Comparison of ENCODE assay signal across 14 cellular contexts in genomic region chr13:47216176-47216822, GRCh38.
A peak's percentile ranks its signal among the peaks of the same experiment; 100 is the strongest.
DNase-seq lines count a peak whose midpoint lies in the region; ATAC-seq, FAIRE-seq and TF ChIP-seq lines count a peak whose summit lies in the region.
"Had no signal": no experiment of that assay in that cellular context is flagged by ENCODE, and none has a peak within 500 bp of the region (broad histone marks: within the 10 kb centered on the region; RNA-seq: fewer than 3 reads in every experiment).

No MANE protein-coding gene starts in this region.

- H3K36me3 Mint-ChIP-seq in nephron progenitor cell (ENCODE audit: low read depth), result no peaks in the 10 kb centered on the region
- H3K36me3 Mint-ChIP-seq: activated naive CD4-positive, alpha-beta T cell treated with anti-CD3 and anti-CD28 coated beads, Interleukin-2, amount 50 U/mL, for 72 hours had no signal

- H3K4me3 ChIP-seq in AG10803 (ENCODE audit: low read length) (no peak overlapping the region), SJCRH30 (peak overlapping the region; percentile 19; the same call in 1 of the 2 replicates)
- H3K4me3 ChIP-seq: BLaER1, K562 had no signal

- no peak for ATAC-seq in GM18907 (IDR thresholded peaks at IDR 0.05; ENCODE audit: unreplicated experiment)
- ATAC-seq: activated naive CD4-positive, alpha-beta T cell treated with anti-CD3 and anti-CD28 coated beads, Interleukin-2, amount 50 U/mL, for 72 hours; K562 had no signal

- H3K9me3 Mint-ChIP-seq in nephron progenitor cell, result peaks cover 3% of the 10 kb centered on the region
- H3K9me3 Mint-ChIP-seq: activated CD4-positive, alpha-beta T cell treated with anti-CD3 and anti-CD28 coated beads, Interleukin-2, amount 10 ng/mL, durations not matched to agents 7 days and 5 days had no signal

- peaks cover 3% of the 10 kb centered on the region for H3K4me1 Mint-ChIP-seq in nephron progenitor cell
- H3K4me1 Mint-ChIP-seq: activated CD4-positive, alpha-beta T cell treated with anti-CD3 and anti-CD28 coated beads, Interleukin-2, amount 10 ng/mL, durations not matched to agents 7 days and 5 days had no signal

- in situ Hi-C loops in GM13976 (cut with MboI; ENCODE audit: low sequenced_read_pairs, unreplicated experiment), result no loop called here

- TF ChIP-seq POLR2A in H54 (IDR thresholded peaks at IDR 0.05; ENCODE audit: low read depth, low read length), result no peak

- H3K4me1 ChIP-seq in SJCRH30, result peaks cover 26% of the 10 kb centered on the region
- H3K4me1 ChIP-seq: BLaER1 had no signal

- H3K27ac Mint-ChIP-seq in nephron progenitor cell, result no peak overlapping the region
- H3K27ac Mint-ChIP-seq: activated CD4-positive, alpha-beta T cell treated with anti-CD3 and anti-CD28 coated beads, Interleukin-2, amount 10 ng/mL, durations not matched to agents 7 days and 5 days; activated naive CD4-positive, alpha-beta T cell treated with anti-CD3 and anti-CD28 coated beads, Interleukin-2, amount 50 U/mL, for 72 hours had no signal

- peaks cover 2% of the 10 kb centered on the region for H3K27me3 Mint-ChIP-seq in nephron progenitor cell (ENCODE audit: low read depth, poor library complexity)
- H3K27me3 Mint-ChIP-seq: activated CD4-positive, alpha-beta T cell treated with anti-CD3 and anti-CD28 coated beads, Interleukin-2, amount 10 ng/mL, durations not matched to agents 7 days and 5 days had no signal

- no peak overlapping the region for H3K4me3 Mint-ChIP-seq in nephron progenitor cell
- H3K4me3 Mint-ChIP-seq: activated CD4-positive, alpha-beta T cell treated with anti-CD3 and anti-CD28 coated beads, Interleukin-2, amount 10 ng/mL, durations not matched to agents 7 days and 5 days had no signal

- peak overlapping the region; percentile 92 for H3K27ac ChIP-seq in SJCRH30
- H3K27ac ChIP-seq: BLaER1 had no signal

- TF ChIP-seq CTCF in AG10803 (conservative IDR thresholded peaks at IDR 0.05; ENCODE audit: low read length), result no peak
- TF ChIP-seq CTCF in GM13976 (IDR thresholded peaks at IDR 0.05; ENCODE audit: borderline replicate concordance, control extremely low read depth, extremely low read depth, insufficient read depth, missing control alignments), result no peak
- no peak for TF ChIP-seq CTCF in nephron progenitor cell (IDR thresholded peaks at IDR 0.05)

- no peaks in the 10 kb centered on the region for H3K27me3 ChIP-seq in SJCRH30
- H3K27me3 ChIP-seq: BLaER1 had no signal

- no peaks in the 10 kb centered on the region for H3K9me3 ChIP-seq in SJCRH30 (replicated peaks)
- H3K9me3 ChIP-seq: BLaER1 had no signal

- DNase-seq in AG10803 (ENCODE audit: low read depth), result peak; percentile 55
- DNase-seq in H54 (ENCODE audit: insufficient read length, low spot score), result no peak
- peak in 1 of 2 experiments; percentile 25 for DNase-seq in SJCRH30
- DNase-seq in glomerular visceral epithelial cell (ENCODE audit: extremely low spot score), result peak; percentile 56
- DNase-seq in GM13976 (ENCODE audit: low spot score), result no peak
- no peak for DNase-seq in ecto neural progenitor cell (ENCODE audit: low spot score)
- DNase-seq in nephron progenitor cell, result no peak
- DNase-seq: activated CD4-positive, alpha-beta T cell treated with anti-CD3 and anti-CD28 coated beads, Interleukin-2, amount 10 ng/mL, durations not matched to agents 7 days and 5 days; dermis blood vessel endothelial cell; NCI-H446 treated with DMSO at 0.1 percent for 48 hours had no signal

- no peaks in the 10 kb centered on the region for H3K36me3 ChIP-seq in SJCRH30
- H3K36me3 ChIP-seq: BLaER1 had no signal

- peak; percentile 23 for FAIRE-seq in H54 (lab: Jason Lieb, UNC)
- FAIRE-seq: K562 had no signal

Comparison
In these comparisons a context has a peak if more than half of its experiments do, and no peak if none do; other contexts are left out.
1. DNase-seq: peak in AG10803 (single experiment) and glomerular visceral epithelial cell (single experiment); none in H54 (single experiment), GM13976 (single experiment), ecto neural progenitor cell (single experiment) and nephron progenitor cell (single experiment).